ENCODE assay signal across 30 cellular contexts in genomic region chr9:126198854-126199253, GRCh38.
"Had no signal": no experiment of that assay in that cellular context is flagged by ENCODE, and none has a peak within 500 bp of the region (broad histone marks: within the 10 kb centered on the region; RNA-seq: fewer than 3 reads in every experiment).

No MANE protein-coding gene starts in this region.

- H3K4me1 ChIP-seq: ascending aorta, foreskin keratinocyte, gastrocnemius medialis, heart left ventricle had no signal

- H3K27me3 ChIP-seq: ascending aorta had no signal

- H3K27ac ChIP-seq: ascending aorta, coronary artery, dorsolateral prefrontal cortex, foreskin keratinocyte, gastrocnemius medialis, heart left ventricle, VCaP had no signal

- H3K9me3 ChIP-seq: ascending aorta, gastrocnemius medialis had no signal

- H3K36me3 ChIP-seq: ascending aorta, gastrocnemius medialis, heart left ventricle had no signal

- ATAC-seq: activated naive CD4-positive, alpha-beta T cell treated with anti-CD3 and anti-CD28 coated beads, Interleukin-2, amount 50 U/mL, for 72 hours; activated T-cell treated with anti-CD3 and anti-CD28 coated beads, Interleukin-2, amount 50 U/mL, for 72 hours; esophagus mucosa; foreskin keratinocyte; gastrocnemius medialis; heart left ventricle; T-helper 17 cell; WTC11 had no signal

- H3K4me3 ChIP-seq: ascending aorta, coronary artery, dorsolateral prefrontal cortex, gastrocnemius medialis, heart left ventricle had no signal

- DNase-seq: activated CD4-positive, alpha-beta memory T cell treated with anti-CD3 and anti-CD28 coated beads, Interleukin-2, amount 10 ng/mL, durations not matched to agents 7 days and 5 days; activated CD4-positive, alpha-beta T cell treated with anti-CD3 and anti-CD28 coated beads for 1 hour; activated CD4-positive, alpha-beta T cell treated with anti-CD3 and anti-CD28 coated beads for 4 hours; activated CD4-positive, alpha-beta T cell treated with anti-CD3 and anti-CD28 coated beads, Interleukin-2, amount 10 ng/mL, durations not matched to agents 7 days and 5 days; activated CD4-positive, alpha-beta T cell treated with anti-CD3 and anti-CD28 coated beads, Interleukin-2, amount 50 U/mL, for 4 hours; activated CD8-positive, alpha-beta memory T cell treated with anti-CD3 and anti-CD28 coated beads, Interleukin-2, amount 50 U/mL, for 48 hours; activated gamma-delta T cell; activated naive CD4-positive, alpha-beta T cell; activated naive CD4-positive, alpha-beta T cell treated with anti-CD3 and anti-CD28 coated beads, Interleukin-2, amount 10 ng/mL, durations not matched to agents 7 days and 5 days; activated naive CD8-positive, alpha-beta T cell treated with anti-CD3 and anti-CD28 coated beads, Interleukin-2, amount 10 ng/mL, durations not matched to agents 7 days and 5 days; activated T-cell treated with anti-CD3 and anti-CD28 coated beads for 4 hours; activated T-cell treated with anti-CD3 and anti-CD28 coated beads, Interleukin-2, amount 50 U/mL, for 24 hours; activated T-cell treated with anti-CD3 and anti-CD28 coated beads, Interleukin-2, amount 50 U/mL, for 72 hours; dorsolateral prefrontal cortex; effector memory CD4-positive, alpha-beta T cell; endodermal cell; foreskin keratinocyte; gastrocnemius medialis; glutamatergic neuron; heart left ventricle; T-helper 17 cell; T1000 had no signal

- FAIRE-seq: bronchial epithelial cell, TTC549 had no signal
